16 cellular contexts compared by ENCODE assay signal in the genomic region with DNA sequence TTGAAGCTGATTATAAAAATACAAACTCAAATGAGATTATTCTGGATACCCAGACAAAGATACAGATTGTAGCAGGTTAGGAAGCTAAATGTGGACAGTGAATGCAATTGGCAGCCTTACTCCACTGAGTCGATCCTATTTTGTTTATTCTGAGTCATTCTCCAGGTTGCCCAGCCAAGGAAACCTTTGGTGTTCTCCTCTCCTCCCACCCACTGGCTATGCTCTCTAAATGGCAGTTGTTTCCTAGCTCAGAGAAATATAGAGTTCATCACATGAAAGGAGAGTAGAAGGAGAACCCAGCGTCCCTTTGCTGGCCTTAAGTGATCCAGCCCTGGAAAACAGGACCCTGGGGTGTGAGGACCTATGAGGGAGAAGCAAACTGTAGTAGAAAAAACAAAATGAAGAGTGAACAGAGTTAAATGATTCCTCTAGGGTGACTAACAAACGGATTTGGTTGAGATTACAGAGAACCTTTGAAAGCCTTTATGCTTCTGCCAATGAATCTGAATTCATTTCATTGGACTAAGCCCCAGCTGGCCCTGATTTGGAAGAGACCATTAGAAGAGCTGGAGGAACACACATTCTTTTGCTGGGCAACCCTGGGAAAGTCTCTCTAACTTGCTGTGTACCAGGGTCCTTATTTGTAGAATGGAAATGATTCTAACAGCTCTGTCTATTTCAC.
A peak's percentile ranks its signal among the peaks of the same experiment; 100 is the strongest.
DNase-seq lines count a peak whose midpoint lies in the region; ATAC-seq, FAIRE-seq and TF ChIP-seq lines count a peak whose summit lies in the region.
"Had no signal": no experiment of that assay in that cellular context is flagged by ENCODE, and none has a peak within 500 bp of the region (broad histone marks: within the 10 kb centered on the region; RNA-seq: fewer than 3 reads in every experiment).

No MANE protein-coding gene starts in this region.

- H3K27me3 Mint-ChIP-seq in CD4-positive, alpha-beta T cell = no peaks in the 10 kb centered on the region
- H3K27me3 Mint-ChIP-seq: activated CD4-positive, alpha-beta T cell treated with anti-CD3 and anti-CD28 coated beads, Interleukin-2, amount 10 ng/mL, durations not matched to agents 24 days and 14 days; naive thymus-derived CD4-positive, alpha-beta T cell had no signal

- no peaks in the 10 kb centered on the region for H3K36me3 ChIP-seq in GM23248 (ENCODE audit: low read depth)
- H3K36me3 ChIP-seq: ascending aorta had no signal

- intact Hi-C loops in CD4-positive, alpha-beta T cell (cut with DNase I, micrococcal nuclease) = no loop called here

- no peaks in the 10 kb centered on the region for H4K20me1 ChIP-seq in GM23248 (ENCODE audit: insufficient read depth)

- POLR2A ChIA-PET in CD4-positive, alpha-beta T cell (lab: Charles Lee) = interaction anchor here (0.6 kb wide), 1 partner anchor 195 kb away, joined by 4 read pairs; no protein-coding TSS in a partner anchor

- peak; percentile 91 for FAIRE-seq in RCC 7860 (lab: Jason Lieb, UNC)

- TF ChIP-seq CTCF in omental fat pad (IDR thresholded peaks at IDR 0.05) = no peak
- TF ChIP-seq CTCF in CD4-positive, alpha-beta T cell (IDR thresholded peaks at IDR 0.05) = no peak

- H3K4me1 ChIP-seq in GM23248 (ENCODE audit: insufficient read depth) = peaks cover 21% of the 10 kb centered on the region

- no peak overlapping the region for H2AFZ ChIP-seq in GM23248

- ATAC-seq in esophagus mucosa = peak; percentile 65
- ATAC-seq in omental fat pad (ENCODE audit: low FRiP score) = peak; percentile 75
- ATAC-seq in HG03039 (IDR thresholded peaks at IDR 0.05; ENCODE audit: unreplicated experiment) = no peak
- ATAC-seq in CD4-positive, alpha-beta T cell (ENCODE audit: poor library complexity) = no peak
- ATAC-seq: naive thymus-derived CD4-positive, alpha-beta T cell had no signal

- WGBS in GM23248 (ENCODE audit: low coverage in 1 of 2, low lambda C conversion rate in 2 of 2, missing lambda C conversion rate in 2 of 2), 2 experiments = 7 to 13% methylated on average over 3 of the region's 3 CpGs

- H3F3A ChIP-seq in GM23248 (ENCODE audit: insufficient read depth) = peaks cover 15% of the 10 kb centered on the region

- no peak overlapping the region for H3K27ac Mint-ChIP-seq in CD4-positive, alpha-beta T cell
- H3K27ac Mint-ChIP-seq: activated CD4-positive, alpha-beta T cell treated with anti-CD3 and anti-CD28 coated beads, Interleukin-2, amount 10 ng/mL, durations not matched to agents 24 days and 14 days; naive thymus-derived CD4-positive, alpha-beta T cell had no signal

- no peak overlapping the region for H3K9ac ChIP-seq in GM23248

- H3K4me2 ChIP-seq in GM23248 (ENCODE audit: unreplicated experiment) = peak overlapping the region; percentile 51
- H3K4me2 ChIP-seq: smooth muscle cell had no signal

- H3K4me3 ChIP-seq in GM23248 = no peak overlapping the region
- H3K4me3 ChIP-seq: ascending aorta, smooth muscle cell had no signal

- peak; percentile 60 for DNase-seq in GM23248
- DNase-seq in RCC 7860 (ENCODE audit: low spot score) = peak; percentile 55
- no peak for DNase-seq in omental fat pad (ENCODE audit: low spot score)
- no peak for DNase-seq in RPMI8226
- DNase-seq in NCI-H2227 treated with DMSO at 0.1 percent for 48 hours (lab: John Stamatoyannopoulos, UW) = no peak
- no peak for DNase-seq in CD4-positive, alpha-beta T cell
- DNase-seq: activated CD4-positive, alpha-beta T cell treated with anti-CD3 and anti-CD28 coated beads, Interleukin-2, amount 10 ng/mL, durations not matched to agents 24 days and 14 days; activated naive CD4-positive, alpha-beta T cell; naive thymus-derived CD4-positive, alpha-beta T cell; NCI-H1417 treated with DMSO at 0.1 percent for 48 hours; NCI-H345; stimulated activated CD4-positive, alpha-beta T cell treated with anti-CD3 and anti-CD28 coated beads, Interleukin-4, amount 100 ng/mL, for 24 hours had no signal

- no peak overlapping the region for H3K27ac ChIP-seq in GM23248
- H3K27ac ChIP-seq in CD4-positive, alpha-beta T cell (ENCODE audit: low read depth, low read length) = no peak overlapping the region

- no peak overlapping the region for H3K4me3 Mint-ChIP-seq in CD4-positive, alpha-beta T cell
- H3K4me3 Mint-ChIP-seq: activated CD4-positive, alpha-beta T cell treated with anti-CD3 and anti-CD28 coated beads, Interleukin-2, amount 10 ng/mL, durations not matched to agents 24 days and 14 days; naive thymus-derived CD4-positive, alpha-beta T cell had no signal

- H3K4me1 Mint-ChIP-seq in CD4-positive, alpha-beta T cell (ENCODE audit: low read depth) = no peaks in the 10 kb centered on the region
- H3K4me1 Mint-ChIP-seq: activated CD4-positive, alpha-beta T cell treated with anti-CD3 and anti-CD28 coated beads, Interleukin-2, amount 10 ng/mL, durations not matched to agents 24 days and 14 days; naive thymus-derived CD4-positive, alpha-beta T cell had no signal

- H3K9me2 ChIP-seq in GM23248 (ENCODE audit: insufficient read depth) = no peaks in the 10 kb centered on the region

- H3K79me2 ChIP-seq in GM23248 (ENCODE audit: insufficient read depth) = no peaks in the 10 kb centered on the region

- H3K27me3 ChIP-seq in GM23248 (replicated peaks; ENCODE audit: insufficient read depth) = no peaks in the 10 kb centered on the region
- no peaks in the 10 kb centered on the region for H3K27me3 ChIP-seq in CD4-positive, alpha-beta T cell (ENCODE audit: control insufficient read depth, insufficient read depth, low read length)
- H3K27me3 ChIP-seq: ascending aorta had no signal

- H3K9me3 Mint-ChIP-seq in CD4-positive, alpha-beta T cell = peaks cover 5% of the 10 kb centered on the region
- H3K9me3 Mint-ChIP-seq: activated CD4-positive, alpha-beta T cell treated with anti-CD3 and anti-CD28 coated beads, Interleukin-2, amount 10 ng/mL, durations not matched to agents 24 days and 14 days had no signal

- no peaks in the 10 kb centered on the region for H3K36me3 Mint-ChIP-seq in CD4-positive, alpha-beta T cell (ENCODE audit: low read depth)

- CTCF ChIA-PET in CD4-positive, alpha-beta T cell (lab: Charles Lee) = no interaction called here

- H3K9me3 ChIP-seq in GM23248 (ENCODE audit: low read depth) = no peaks in the 10 kb centered on the region
- no peaks in the 10 kb centered on the region for H3K9me3 ChIP-seq in CD4-positive, alpha-beta T cell (ENCODE audit: control insufficient read depth, low read length)
- H3K9me3 ChIP-seq: ascending aorta had no signal

- in situ Hi-C loops in GM23248 (cut with MboI) = no loop called here

Comparison
In these comparisons a context has a peak if more than half of its experiments do, and no peak if none do; other contexts are left out.
1. DNase-seq: peak in GM23248 (single experiment) and RCC 7860 (single experiment); none in omental fat pad (single experiment), RPMI8226 (single experiment), NCI-H2227 treated with DMSO at 0.1 percent for 48 hours (single experiment) and CD4-positive, alpha-beta T cell (0 of 10).
2. ATAC-seq: peak in esophagus mucosa (single experiment) and omental fat pad (single experiment); none in HG03039 (single experiment) and CD4-positive, alpha-beta T cell (single experiment).